21 cellular contexts compared by ENCODE assay signal in the genomic region with DNA sequence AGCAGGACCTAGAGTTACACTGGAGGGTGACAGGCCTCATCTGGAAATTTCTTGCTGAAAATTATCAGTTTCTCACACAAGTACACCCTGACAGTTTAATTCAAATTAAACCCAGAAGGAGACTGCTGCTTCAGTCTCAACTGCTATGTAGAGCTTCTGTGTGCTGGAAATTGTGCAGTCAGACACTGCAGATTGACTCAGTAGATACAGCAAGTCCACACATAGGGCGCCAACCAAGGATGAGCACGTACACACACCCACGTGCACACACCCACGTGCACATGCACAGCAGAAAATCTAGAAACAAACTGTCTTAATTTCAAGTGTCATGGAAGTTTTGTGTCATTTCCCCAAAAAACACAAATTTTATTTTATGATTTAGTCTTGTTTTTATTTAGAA.
DNase-seq lines count a peak whose midpoint lies in the region; ATAC-seq and TF ChIP-seq lines count a peak whose summit lies in the region.
"Had no signal": no experiment of that assay in that cellular context is flagged by ENCODE, and none has a peak within 500 bp of the region (broad histone marks: within the 10 kb centered on the region; RNA-seq: fewer than 3 reads in every experiment).

No MANE protein-coding gene starts in this region.

- H3K27me3 Mint-ChIP-seq in activated CD4-positive, alpha-beta T cell treated with anti-CD3 and anti-CD28 coated beads for 36 hours: peaks cover 19% of the 10 kb centered on the region
- H3K27me3 Mint-ChIP-seq in activated naive CD4-positive, alpha-beta T cell treated with anti-CD3 and anti-CD28 coated beads, Interleukin-2, amount 10 ng/mL, durations not matched to agents 7 days and 5 days: peaks cover 49% of the 10 kb centered on the region

- CTCF ChIA-PET in activated CD4-positive, alpha-beta T cell treated with anti-CD3 and anti-CD28 coated beads for 36 hours (lab: Charles Lee): interaction anchor here (0.5 kb wide), 1 partner anchor 141 kb away, joined by 3 read pairs; no protein-coding TSS in a partner anchor
- CTCF ChIA-PET in activated naive CD4-positive, alpha-beta T cell treated with anti-CD3 and anti-CD28 coated beads, Interleukin-2, amount 10 ng/mL, durations not matched to agents 7 days and 5 days (lab: Charles Lee): no interaction called here
- CTCF ChIA-PET in HEK293 (lab: Yijun Ruan, JAX): no interaction called here

- H3K4me1 ChIP-seq in HEK293 (ENCODE audit: control insufficient read depth, insufficient read depth, low read length) (0 out of 2 replicates have a peak, but pooled peaks cover 2% of the 10 kb centered on the region), trophoblast cell (ENCODE audit: control insufficient read depth in 1 of 2, insufficient read depth in 2 of 2, low read length in 2 of 2) (peaks cover 7 to 8% of the 10 kb centered on the region in 2 experiments)
- H3K4me1 ChIP-seq: BLaER1 treated with 17β-estradiol and CSF1 and Interleukin-3, amounts not matched to agents 10 nM and 100 nM had no signal

- H3K9me3 ChIP-seq in HEK293 (ENCODE audit: control insufficient read depth, insufficient read depth, low read depth, low read length) (no peaks in the 10 kb centered on the region), trophoblast cell (ENCODE audit: insufficient read depth, low read depth, low read length) (peaks cover 22% of the 10 kb centered on the region)

- no peak overlapping the region for H3K4me3 Mint-ChIP-seq in activated CD4-positive, alpha-beta T cell treated with anti-CD3 and anti-CD28 coated beads for 36 hours
- H3K4me3 Mint-ChIP-seq in activated naive CD4-positive, alpha-beta T cell treated with anti-CD3 and anti-CD28 coated beads, Interleukin-2, amount 10 ng/mL, durations not matched to agents 7 days and 5 days: no peak overlapping the region
- H3K4me3 Mint-ChIP-seq: B cell; CD8-positive, alpha-beta T cell had no signal

- H2BK12ac ChIP-seq in trophoblast cell (ENCODE audit: low read length): peak overlapping the region; percentile 24

- no peak overlapping the region for H3K4me2 ChIP-seq in trophoblast cell (ENCODE audit: low read length)
- H3K4me2 ChIP-seq: BLaER1 treated with 17β-estradiol and CSF1 and Interleukin-3, amounts not matched to agents 10 nM and 100 nM had no signal

- H3K18ac ChIP-seq in trophoblast cell (ENCODE audit: low read length): no peak overlapping the region

- no peak overlapping the region for H3K9ac ChIP-seq in trophoblast cell (ENCODE audit: low read length)
- H3K9ac ChIP-seq: BLaER1 treated with 17β-estradiol and CSF1 and Interleukin-3, amounts not matched to agents 10 nM and 100 nM had no signal

- H4K8ac ChIP-seq in trophoblast cell (ENCODE audit: low read depth, low read length): no peak overlapping the region

- intact Hi-C loops in activated CD4-positive, alpha-beta T cell treated with anti-CD3 and anti-CD28 coated beads for 36 hours (cut with DNase I, micrococcal nuclease): no loop called here
- intact Hi-C loops in left colon (cut with DNase I, micrococcal nuclease): no loop called here

- H2AFZ ChIP-seq in trophoblast cell (ENCODE audit: insufficient read depth, low read length, poor library complexity): no peak overlapping the region

- no peak for TF ChIP-seq CTCF in HEK293 (tag by site-specific recombination; IDR thresholded peaks at IDR 0.05)

- no peaks in the 10 kb centered on the region for H3K79me2 ChIP-seq in trophoblast cell (ENCODE audit: control insufficient read depth, insufficient read depth, low read length, poor library complexity)

- no peak overlapping the region for H2BK5ac ChIP-seq in trophoblast cell (ENCODE audit: low read depth, low read length, poor library complexity)

- H2BK120ac ChIP-seq in trophoblast cell (ENCODE audit: insufficient read depth, low read length, poor library complexity): no peak overlapping the region

- POLR2A ChIA-PET in activated CD4-positive, alpha-beta T cell treated with anti-CD3 and anti-CD28 coated beads for 36 hours (lab: Charles Lee): no interaction called here
- POLR2A ChIA-PET in HEK293 (lab: Yijun Ruan, JAX): no interaction called here

- no CpG with 5 or more reads among the region's 4 CpGs for WGBS in trophoblast cell (ENCODE audit: extremely low coverage, insufficient coverage, insufficient read length)

- H3K27me3 ChIP-seq in trophoblast cell (ENCODE audit: insufficient read depth, low read length): no peaks in the 10 kb centered on the region
- H3K27me3 ChIP-seq: BLaER1 treated with 17β-estradiol and CSF1 and Interleukin-3, amounts not matched to agents 10 nM and 100 nM had no signal

- H2AK5ac ChIP-seq in trophoblast cell (ENCODE audit: low read length): no peak overlapping the region

- H3K4me3 ChIP-seq in HEK293 (ENCODE audit: low read depth, low read length) (no peak overlapping the region), trophoblast cell (ENCODE audit: low read depth, low read length) (no peak overlapping the region)
- H3K4me3 ChIP-seq: BLaER1 treated with 17β-estradiol and CSF1 and Interleukin-3, amounts not matched to agents 10 nM and 100 nM; GM12878 had no signal

- no peak overlapping the region for H3K4ac ChIP-seq in trophoblast cell (ENCODE audit: low read depth, low read length)

- H4K91ac ChIP-seq in trophoblast cell (ENCODE audit: low read depth, low read length): no peak overlapping the region

- H4K12ac ChIP-seq in trophoblast cell (ENCODE audit: low read depth, low read length): no peak overlapping the region

- no peak overlapping the region for H3K23ac ChIP-seq in trophoblast cell (ENCODE audit: low read length)

- peak; percentile 28 for DNase-seq in activated CD4-positive, alpha-beta T cell treated with anti-CD3 and anti-CD28 coated beads for 36 hours
- no peak for DNase-seq in activated CD4-positive, alpha-beta T cell treated with anti-CD3 and anti-CD28 coated beads for 1 hour
- DNase-seq in activated naive CD4-positive, alpha-beta T cell treated with Interleukin-2 at 50 U/mL for 16 hours: peak; percentile 10
- no peak for DNase-seq in activated naive CD4-positive, alpha-beta T cell treated with anti-CD3 and anti-CD28 coated beads, Interleukin-2, amount 10 ng/mL, durations not matched to agents 7 days and 5 days
- DNase-seq in trophoblast cell (no peak), left colon (no peak)
- DNase-seq in effector CD8-positive, alpha-beta T cell (lab: John Stamatoyannopoulos, UW): no peak
- DNase-seq: 8988T; CD8-positive, alpha-beta T cell; COR-L47; DMS 273 treated with DMSO at 0.1 percent for 48 hours; DMS53; DND-41; EL; GOT3; H7 had no signal

- H3K36me3 ChIP-seq in HEK293 (ENCODE audit: control insufficient read depth in 2 of 2, insufficient read depth in 1 of 2, low read length in 2 of 2) (no peaks in the 10 kb centered on the region), trophoblast cell (ENCODE audit: control insufficient read depth in 1 of 2, insufficient read depth in 2 of 2, low read length in 2 of 2) (no peaks in the 10 kb centered on the region)

- H3K4me1 Mint-ChIP-seq in activated CD4-positive, alpha-beta T cell treated with anti-CD3 and anti-CD28 coated beads for 36 hours: no peaks in the 10 kb centered on the region
- H3K4me1 Mint-ChIP-seq in activated naive CD4-positive, alpha-beta T cell treated with anti-CD3 and anti-CD28 coated beads, Interleukin-2, amount 10 ng/mL, durations not matched to agents 7 days and 5 days: no peaks in the 10 kb centered on the region
- H3K4me1 Mint-ChIP-seq: B cell had no signal

- H3K27ac ChIP-seq in HEK293 (ENCODE audit: extremely low read depth, low read depth, low read length) (no peak overlapping the region), trophoblast cell (ENCODE audit: low read depth, low read length) (no peak overlapping the region)
- H3K27ac ChIP-seq: BLaER1 treated with 17β-estradiol and CSF1 and Interleukin-3, amounts not matched to agents 10 nM and 100 nM had no signal

- no peak overlapping the region for H3K27ac Mint-ChIP-seq in activated CD4-positive, alpha-beta T cell treated with anti-CD3 and anti-CD28 coated beads for 36 hours
- H3K27ac Mint-ChIP-seq in activated naive CD4-positive, alpha-beta T cell treated with anti-CD3 and anti-CD28 coated beads, Interleukin-2, amount 10 ng/mL, durations not matched to agents 7 days and 5 days: no peak overlapping the region
- H3K27ac Mint-ChIP-seq: B cell; CD8-positive, alpha-beta T cell had no signal

- H3K14ac ChIP-seq in trophoblast cell (ENCODE audit: low read length): no peak overlapping the region

- no peak for ATAC-seq in activated CD4-positive, alpha-beta T cell treated with anti-CD3 and anti-CD28 coated beads for 36 hours
- no peak for ATAC-seq in left colon
- ATAC-seq: CD8-positive, alpha-beta T cell; GM12878; HCT116 had no signal

- H3K36me3 Mint-ChIP-seq in activated CD4-positive, alpha-beta T cell treated with anti-CD3 and anti-CD28 coated beads for 36 hours (ENCODE audit: low read depth): no peaks in the 10 kb centered on the region
- H3K36me3 Mint-ChIP-seq in activated naive CD4-positive, alpha-beta T cell treated with anti-CD3 and anti-CD28 coated beads, Interleukin-2, amount 10 ng/mL, durations not matched to agents 7 days and 5 days: no peaks in the 10 kb centered on the region
- H3K36me3 Mint-ChIP-seq: CD8-positive, alpha-beta T cell had no signal

- H3K79me1 ChIP-seq in trophoblast cell (ENCODE audit: low read length): peaks cover 2% of the 10 kb centered on the region

- peaks cover 4% of the 10 kb centered on the region for H3K9me3 Mint-ChIP-seq in activated CD4-positive, alpha-beta T cell treated with anti-CD3 and anti-CD28 coated beads for 36 hours (ENCODE audit: low read depth)
- peaks cover 5% of the 10 kb centered on the region for H3K9me3 Mint-ChIP-seq in activated naive CD4-positive, alpha-beta T cell treated with anti-CD3 and anti-CD28 coated beads, Interleukin-2, amount 10 ng/mL, durations not matched to agents 7 days and 5 days

TF ChIP-seq in HEK293, 187 proteins besides CTCF, POLR2A, EP300 and RAD21:
- TF ChIP-seq ZNF664 (tag by site-specific recombination; IDR thresholded peaks at IDR 0.05): no peak
- 0 out of 2 replicates have a peak, but pooled peaks have one; percentile 24 for TF ChIP-seq ZFHX2 (tag by site-specific recombination; conservative IDR thresholded peaks at IDR 0.05)
- TF ChIP-seq EGR2 (tag by site-specific recombination; IDR thresholded peaks at IDR 0.05; ENCODE audit: low read depth): 0 out of 2 replicates have a peak, but pooled peaks have one; percentile 13

Comparison
In these comparisons a context has a peak if more than half of its experiments do, and no peak if none do; other contexts are left out.
1. DNase-seq: peak in activated CD4-positive, alpha-beta T cell treated with anti-CD3 and anti-CD28 coated beads for 36 hours (single experiment) and activated naive CD4-positive, alpha-beta T cell treated with Interleukin-2 at 50 U/mL for 16 hours (single experiment); none in activated CD4-positive, alpha-beta T cell treated with anti-CD3 and anti-CD28 coated beads for 1 hour (single experiment), activated naive CD4-positive, alpha-beta T cell treated with anti-CD3 and anti-CD28 coated beads, Interleukin-2, amount 10 ng/mL, durations not matched to agents 7 days and 5 days (single experiment), trophoblast cell (0 of 2), left colon (0 of 2) and effector CD8-positive, alpha-beta T cell (single experiment).